In genomic region chr14:77109656-77110055, GRCh38 we compare ENCODE assay signal across 19 cellular contexts. TPM values are rescaled to one million over a fixed set of nuclear protein-coding genes. Genes with fewer than 3 reads are reported as not detected.
DNase-seq lines count a peak whose midpoint lies in the region; ATAC-seq and TF ChIP-seq lines count a peak whose summit lies in the region.
"Had no signal": no experiment of that assay in that cellular context is flagged by ENCODE, and none has a peak within 500 bp of the region (broad histone marks: within the 10 kb centered on the region; RNA-seq: fewer than 3 reads in every experiment).

No MANE protein-coding gene starts in this region.

- H3K9me3 ChIP-seq in iPS-20b (ENCODE audit: insufficient read depth, low read depth, low read length) (no peaks in the 10 kb centered on the region), smooth muscle cell (replicated peaks; ENCODE audit: low read depth) (no peaks in the 10 kb centered on the region)
- H3K9me3 ChIP-seq: upper lobe of left lung had no signal

- H3K36me3 ChIP-seq in iPS-20b (ENCODE audit: insufficient read depth, low read depth, low read length): peaks cover 81% of the 10 kb centered on the region
- H3K36me3 ChIP-seq in smooth muscle cell (ENCODE audit: low read depth): no peaks in the 10 kb centered on the region

- H3K9ac ChIP-seq in iPS-20b (ENCODE audit: low read depth, low read length) (peak overlapping the region; percentile 71; the same call in 1 of the 2 replicates), smooth muscle cell (ENCODE audit: low read depth) (no peak overlapping the region)

- H3K79me2 ChIP-seq in smooth muscle cell (ENCODE audit: low read depth): no peaks in the 10 kb centered on the region

- peak; percentile 59 for DNase-seq in ELF-1 (ENCODE audit: low read depth, low spot score)
- DNase-seq in smooth muscle cell (lab: John Stamatoyannopoulos, UW; ENCODE audit: unreplicated experiment): no peak
- no peak for DNase-seq in KG1 (lab: John Stamatoyannopoulos, UW)
- no peak for DNase-seq in HK-2 (ENCODE audit: unreplicated experiment)
- DNase-seq: activated naive CD8-positive, alpha-beta T cell treated with anti-CD3 and anti-CD28 coated beads, Interleukin-2, amount 10 ng/mL, durations not matched to agents 7 days and 5 days; CD8-positive, alpha-beta T cell; head of caudate nucleus; NCI-H2081; nephron progenitor cell; PC-9; upper lobe of left lung had no signal

- 0 out of 2 replicates have a peak overlapping the region, but pooled peaks have one; percentile 13 for H3K4me3 ChIP-seq in iPS-20b (ENCODE audit: low read length)
- no peak overlapping the region for H3K4me3 ChIP-seq in smooth muscle cell
- H3K4me3 ChIP-seq: PC-9, upper lobe of left lung had no signal

- H2AFZ ChIP-seq in smooth muscle cell (ENCODE audit: low read depth): no peak overlapping the region
- H2AFZ ChIP-seq: PC-9 had no signal

- TF ChIP-seq CTCF in smooth muscle cell (IDR thresholded peaks at IDR 0.05; ENCODE audit: borderline replicate concordance, insufficient read depth, poor library complexity, severe bottlenecking): no peak

- H3F3A ChIP-seq in smooth muscle cell (ENCODE audit: low read depth): peaks cover 12% of the 10 kb centered on the region

- H4K20me1 ChIP-seq in smooth muscle cell (ENCODE audit: low read depth): no peaks in the 10 kb centered on the region

- H3K4me2 ChIP-seq in smooth muscle cell: no peak overlapping the region
- H3K4me2 ChIP-seq: PC-9 had no signal

- 75% methylated on average over 6 of the region's 6 CpGs for WGBS in smooth muscle cell (ENCODE audit: low lambda C conversion rate)

- H3K4me1 ChIP-seq in iPS-20b (ENCODE audit: insufficient read depth, low read length) (peaks cover 52% of the 10 kb centered on the region), smooth muscle cell (ENCODE audit: low read depth) (peaks cover 46% of the 10 kb centered on the region)

- H3K27ac ChIP-seq in angular gyrus (ENCODE audit: low read depth, low read length) (peak overlapping the region; percentile 56), iPS-20b (ENCODE audit: low read length) (no peak overlapping the region), smooth muscle cell (ENCODE audit: low read depth) (peak overlapping the region; percentile 90)

- no peak for ATAC-seq in GM19328 (IDR thresholded peaks at IDR 0.05; ENCODE audit: unreplicated experiment)
- ATAC-seq in HG03565 (IDR thresholded peaks at IDR 0.05; ENCODE audit: unreplicated experiment): no peak
- ATAC-seq: activated CD4-positive, CD25-positive, alpha-beta regulatory T cell treated with anti-CD3 and anti-CD28 coated beads, Interleukin-2, amount 50 U/mL, for 24 hours; CD8-positive, alpha-beta T cell had no signal

- H3K27me3 ChIP-seq in iPS-20b (ENCODE audit: insufficient read depth, low read length) (no peaks in the 10 kb centered on the region), smooth muscle cell (ENCODE audit: low read depth) (no peaks in the 10 kb centered on the region)
- H3K27me3 ChIP-seq: upper lobe of left lung had no signal

RNA-seq across cellular contexts. Expression of gene CIPC, which starts 11.6 kb away (rescaled TPM):
- total RNA-seq in smooth muscle cell: 14.3 and 15.1 TPM in 2 replicates
- 3.6 and 5.6 TPM in 2 replicates for polyA plus RNA-seq in smooth muscle cell

RNA-seq across cellular contexts. Expression of gene ZDHHC22, which starts 31.9 kb away (rescaled TPM):
- total RNA-seq in smooth muscle cell: not detected in 2 replicates
- not detected in 2 replicates for polyA plus RNA-seq in smooth muscle cell
- total RNA-seq: activated CD8-positive, alpha-beta memory T cell treated with anti-CD3 and anti-CD28 coated beads for 36 hours; activated naive CD8-positive, alpha-beta T cell treated with anti-CD3 and anti-CD28 coated beads, Interleukin-2, amount 10 ng/mL, durations not matched to agents 7 days and 5 days; activated T-helper 1 cell treated with anti-CD3 and anti-CD28 coated beads, Interleukin-12 subunit alpha, Interleukin-12 subunit beta, Interleukin-2, Interleukin-4 antibody, amounts not matched to agents 30 ng/mL and 10 ng/mL and 1 ng/mL, durations not matched to agents 14 hours and 24 hours and 36 hours; CD8-positive, alpha-beta T cell; mesenteric fat pad; PC-9 had no signal
